Comparison of ENCODE assay signal across 1 cellular context in the genomic region with DNA sequence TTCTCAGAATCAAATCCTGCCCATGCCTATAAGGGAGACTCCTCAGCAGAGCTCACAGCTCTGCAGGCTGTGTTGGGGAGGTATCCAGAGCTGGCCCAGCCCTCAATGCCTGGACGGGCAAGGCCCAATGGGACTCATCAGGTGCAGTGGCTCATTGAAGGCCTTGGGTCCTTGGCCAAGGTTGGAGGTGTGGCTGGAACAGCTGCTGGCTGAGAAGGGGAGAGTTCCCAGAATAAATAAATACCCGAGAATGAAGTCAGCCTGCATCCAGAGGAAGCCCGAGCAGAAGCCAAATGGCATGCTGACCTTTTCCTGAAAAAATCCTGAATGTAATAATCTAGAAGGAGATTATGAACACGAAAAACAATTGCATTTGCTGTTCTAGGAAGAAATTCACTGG.
TF ChIP-seq lines count a peak whose summit lies in the region.

No MANE protein-coding gene starts in this region.

TF ChIP-seq in HepG2, 621 proteins besides CTCF, POLR2A, EP300 and RAD21 (continued from another document):
- TF ChIP-seq, protein P1, sequence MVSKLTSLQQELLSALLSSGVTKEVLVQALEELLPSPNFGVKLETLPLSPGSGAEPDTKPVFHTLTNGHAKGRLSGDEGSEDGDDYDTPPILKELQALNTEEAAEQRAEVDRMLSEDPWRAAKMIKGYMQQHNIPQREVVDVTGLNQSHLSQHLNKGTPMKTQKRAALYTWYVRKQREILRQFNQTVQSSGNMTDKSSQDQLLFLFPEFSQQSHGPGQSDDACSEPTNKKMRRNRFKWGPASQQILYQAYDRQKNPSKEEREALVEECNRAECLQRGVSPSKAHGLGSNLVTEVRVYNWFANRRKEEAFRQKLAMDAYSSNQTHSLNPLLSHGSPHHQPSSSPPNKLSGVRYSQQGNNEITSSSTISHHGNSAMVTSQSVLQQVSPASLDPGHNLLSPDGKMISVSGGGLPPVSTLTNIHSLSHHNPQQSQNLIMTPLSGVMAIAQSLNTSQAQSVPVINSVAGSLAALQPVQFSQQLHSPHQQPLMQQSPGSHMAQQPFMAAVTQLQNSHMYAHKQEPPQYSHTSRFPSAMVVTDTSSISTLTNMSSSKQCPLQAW (CRISPR knock-in tag; IDR thresholded peaks at IDR 0.05), result no peak
- TF ChIP-seq HDAC6 (IDR thresholded peaks at IDR 0.05; ENCODE audit: low read depth, low read length) (no peak), ISL2 (CRISPR knock-in tag; IDR thresholded peaks at IDR 0.05) (no peak), TSC22D2 (CRISPR knock-in tag; IDR thresholded peaks at IDR 0.05; ENCODE audit: borderline replicate concordance) (no peak), DR1 (CRISPR knock-in tag; IDR thresholded peaks at IDR 0.05) (no peak)
- TF ChIP-seq, protein P2, sequence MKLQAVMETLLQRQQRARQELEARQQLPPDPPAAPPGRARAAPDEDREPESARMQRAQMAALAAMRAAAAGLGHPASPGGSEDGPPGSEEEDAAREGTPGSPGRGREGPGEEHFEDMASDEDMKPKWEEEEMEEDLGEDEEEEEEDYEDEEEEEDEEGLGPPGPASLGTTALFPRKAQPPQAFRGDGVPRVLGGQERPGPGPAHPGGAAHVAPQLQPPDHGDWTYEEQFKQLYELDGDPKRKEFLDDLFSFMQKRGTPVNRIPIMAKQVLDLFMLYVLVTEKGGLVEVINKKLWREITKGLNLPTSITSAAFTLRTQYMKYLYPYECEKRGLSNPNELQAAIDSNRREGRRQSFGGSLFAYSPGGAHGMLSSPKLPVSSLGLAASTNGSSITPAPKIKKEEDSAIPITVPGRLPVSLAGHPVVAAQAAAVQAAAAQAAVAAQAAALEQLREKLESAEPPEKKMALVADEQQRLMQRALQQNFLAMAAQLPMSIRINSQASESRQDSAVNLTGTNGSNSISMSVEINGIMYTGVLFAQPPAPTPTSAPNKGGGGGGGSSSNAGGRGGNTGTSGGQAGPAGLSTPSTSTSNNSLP (IDR thresholded peaks at IDR 0.05; ENCODE audit: low read depth, low read length), result no peak
TF ChIP-seq in HepG2: peak in this region for 0.
